ENCODE assay signal across 13 cellular contexts in genomic region chr7:101986335-101986734, GRCh38.
DNase-seq lines count a peak whose midpoint lies in the region; ATAC-seq and TF ChIP-seq lines count a peak whose summit lies in the region.
"Had no signal": no experiment of that assay in that cellular context is flagged by ENCODE, and none has a peak within 500 bp of the region (broad histone marks: within the 10 kb centered on the region; RNA-seq: fewer than 3 reads in every experiment).

No MANE protein-coding gene starts in this region.

- no peak for TF ChIP-seq POLR2A in breast epithelium (IDR thresholded peaks at IDR 0.05)

- peak overlapping the region; percentile 22 to 90 (median 37) for H3K27ac Mint-ChIP-seq in brain

- H3K4me3 ChIP-seq in HUES48 (ENCODE audit: low read depth, low read length) (no peak overlapping the region), iPS-18a (ENCODE audit: low read length) (peak overlapping the region; percentile 8), smooth muscle cell (no peak overlapping the region), breast epithelium (no peak overlapping the region)
- H3K4me3 ChIP-seq: PC-9 had no signal

- peak overlapping the region; percentile 66 for H3K4me2 ChIP-seq in smooth muscle cell
- H3K4me2 ChIP-seq: PC-9 had no signal

- peaks cover 64% of the 10 kb centered on the region for H3K79me2 ChIP-seq in smooth muscle cell (ENCODE audit: low read depth)

- H3K36me3 Mint-ChIP-seq in brain = peaks cover 14% of the 10 kb centered on the region

- peak overlapping the region; percentile 38 for H3K27ac ChIP-seq in HUES48 (ENCODE audit: low read depth, low read length)
- no peak overlapping the region for H3K27ac ChIP-seq in iPS-18a (ENCODE audit: low read length)
- peak overlapping the region; percentile 76 for H3K27ac ChIP-seq in smooth muscle cell (ENCODE audit: low read depth)
- H3K27ac ChIP-seq in breast epithelium = no peak overlapping the region
- H3K27ac ChIP-seq: PC-9 had no signal

- H3K4me1 ChIP-seq in HUES48 (ENCODE audit: control insufficient read depth, insufficient read depth, low read length) (peaks cover 23% of the 10 kb centered on the region), iPS-18a (ENCODE audit: control insufficient read depth, low read depth, low read length) (peaks cover 17% of the 10 kb centered on the region), smooth muscle cell (ENCODE audit: low read depth) (peaks cover 25% of the 10 kb centered on the region), breast epithelium (no peaks in the 10 kb centered on the region)

- intact Hi-C loops in breast epithelium (cut with DNase I; ENCODE audit: low total_unique reads) = no loop called here

- ATAC-seq in GM21576 (IDR thresholded peaks at IDR 0.05; ENCODE audit: unreplicated experiment) (no peak), HG02884 (IDR thresholded peaks at IDR 0.05; ENCODE audit: unreplicated experiment) (no peak)
- ATAC-seq: activated naive CD4-positive, alpha-beta T cell treated with anti-CD3 and anti-CD28 coated beads, Interleukin-2, amount 50 U/mL, for 72 hours had no signal

- peaks cover 0 to 5% (median 3%) of the 10 kb centered on the region in 5 experiments for H3K9me3 Mint-ChIP-seq in brain
- H3K9me3 Mint-ChIP-seq: activated naive CD4-positive, alpha-beta T cell treated with anti-CD3 and anti-CD28 coated beads, Interleukin-2, amount 50 U/mL, for 72 hours; CD8-positive, alpha-beta memory T cell; IgD-negative memory B cell had no signal

- peaks cover 36% of the 10 kb centered on the region for H3K4me1 Mint-ChIP-seq in brain

- H3K9me3 ChIP-seq in HUES48 (ENCODE audit: control insufficient read depth, insufficient read depth, low read length) (0 out of 2 replicates have a peak, but pooled peaks cover 7% of the 10 kb centered on the region), iPS-18a (ENCODE audit: control insufficient read depth, low read depth, low read length) (no peaks in the 10 kb centered on the region), smooth muscle cell (replicated peaks; ENCODE audit: low read depth) (no peaks in the 10 kb centered on the region), breast epithelium (no peaks in the 10 kb centered on the region)

- peak overlapping the region in 4 of 5 experiments; percentile 2 to 61 (median 28) for H3K4me3 Mint-ChIP-seq in brain
- H3K4me3 Mint-ChIP-seq: CD8-positive, alpha-beta memory T cell; IgD-negative memory B cell had no signal

- DNase-seq in smooth muscle cell (lab: John Stamatoyannopoulos, UW; ENCODE audit: unreplicated experiment) = no peak
- DNase-seq in breast epithelium (ENCODE audit: low spot score in 2 of 2) = no peak
- DNase-seq in HuH-7.5 (ENCODE audit: low spot score) = no peak
- DNase-seq: CD8-positive, alpha-beta memory T cell; NCI-H2081; PC-9 had no signal

- H3K27me3 ChIP-seq in HUES48 (ENCODE audit: control insufficient read depth, insufficient read depth, low read length) (no peaks in the 10 kb centered on the region), iPS-18a (ENCODE audit: control insufficient read depth, insufficient read depth, low read length) (no peaks in the 10 kb centered on the region), smooth muscle cell (ENCODE audit: low read depth) (no peaks in the 10 kb centered on the region), breast epithelium (no peaks in the 10 kb centered on the region)

- peaks cover 95% of the 10 kb centered on the region for H4K20me1 ChIP-seq in smooth muscle cell (ENCODE audit: low read depth)

- no peak overlapping the region for H2AFZ ChIP-seq in smooth muscle cell (ENCODE audit: low read depth)
- H2AFZ ChIP-seq: PC-9 had no signal

- 28% methylated on average over 8 of the region's 8 CpGs for WGBS in smooth muscle cell (ENCODE audit: low lambda C conversion rate)

- TF ChIP-seq CTCF in brain (conservative IDR thresholded peaks at IDR 0.05) (no peak), smooth muscle cell (IDR thresholded peaks at IDR 0.05; ENCODE audit: borderline replicate concordance, insufficient read depth, poor library complexity, severe bottlenecking) (no peak), breast epithelium (IDR thresholded peaks at IDR 0.05) (no peak)

- no peak overlapping the region for H3K9ac ChIP-seq in HUES48 (ENCODE audit: low read depth, low read length)
- H3K9ac ChIP-seq in iPS-18a (ENCODE audit: low read length) = no peak overlapping the region
- H3K9ac ChIP-seq in smooth muscle cell (ENCODE audit: low read depth) = peak overlapping the region; percentile 24

- H3K36me3 ChIP-seq in HUES48 (ENCODE audit: control insufficient read depth, insufficient read depth, low read length) (no peaks in the 10 kb centered on the region; the same call in 1 of the 2 replicates), iPS-18a (ENCODE audit: control insufficient read depth, low read depth, low read length) (no peaks in the 10 kb centered on the region), smooth muscle cell (ENCODE audit: low read depth) (no peaks in the 10 kb centered on the region), breast epithelium (no peaks in the 10 kb centered on the region)

- H3F3A ChIP-seq in smooth muscle cell (ENCODE audit: low read depth) = peaks cover 24% of the 10 kb centered on the region

- H3K27me3 Mint-ChIP-seq in brain = no peaks in the 10 kb centered on the region
- H3K27me3 Mint-ChIP-seq: CD8-positive, alpha-beta memory T cell had no signal

Comparison
In these comparisons a context has a peak if more than half of its experiments do, and no peak if none do; other contexts are left out.
1. H3K27ac ChIP-seq: peak in HUES48 (single experiment) and smooth muscle cell (single experiment); none in iPS-18a (single experiment) and breast epithelium (0 of 2).